8 cellular contexts compared by ENCODE assay signal in the genomic region with DNA sequence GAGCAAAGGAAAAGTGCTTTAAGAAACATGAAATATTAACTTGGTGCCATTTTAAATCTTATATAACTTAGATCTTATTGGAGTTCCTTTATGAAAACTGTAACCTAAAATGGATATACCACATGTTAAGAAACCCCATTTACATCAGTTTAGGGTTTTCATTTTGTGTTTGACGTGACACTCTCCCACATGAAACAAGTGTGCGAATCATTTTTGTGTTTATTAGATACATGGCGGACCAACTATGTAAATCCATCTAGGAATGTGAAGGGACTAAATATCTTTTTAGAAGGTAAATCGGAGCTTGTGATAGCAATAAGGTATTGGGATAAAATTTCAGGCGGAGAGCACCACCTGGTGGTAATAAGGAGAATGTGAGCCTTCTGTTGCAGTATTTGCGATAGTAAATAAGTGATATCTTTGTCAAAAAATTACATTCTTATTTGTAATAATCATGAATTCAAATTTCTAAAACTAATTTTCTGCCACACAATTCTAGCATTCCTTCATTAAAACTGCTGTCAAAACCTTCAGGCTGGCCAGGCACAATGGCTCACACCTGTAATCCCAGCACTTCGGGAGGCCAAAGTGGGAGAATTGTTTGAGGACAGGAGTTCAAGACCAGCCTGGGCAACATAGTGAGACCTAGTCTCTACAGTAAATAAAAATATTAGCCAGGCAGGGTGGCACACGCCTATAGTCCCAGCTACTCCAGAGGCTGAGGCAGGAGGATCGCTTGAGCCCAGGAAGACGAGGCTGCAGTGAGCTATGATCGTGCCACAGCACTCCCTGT. TPM values are rescaled to one million over a fixed set of nuclear protein-coding genes. Genes with fewer than 3 reads are reported as not detected.
DNase-seq lines count a peak whose midpoint lies in the region; ATAC-seq lines count a peak whose summit lies in the region.

No MANE protein-coding gene starts in this region.

- H3K9me3 ChIP-seq in CD8-positive, alpha-beta memory T cell (ENCODE audit: low read length), result no peaks in the 10 kb centered on the region

- DNase-seq in CD8-positive, alpha-beta memory T cell, result peak in 2 of 5 donors; percentile 68 to 83
- DNase-seq in H4 (ENCODE audit: low spot score) (peak; percentile 42), NCI-H526 (lab: John Stamatoyannopoulos, UW) (peak; percentile 32 to 81), globus pallidus (ENCODE audit: low spot score) (peak; percentile 76), sciatic nerve (ENCODE audit: low spot score) (no peak), HPDE6-E6E7 (ENCODE audit: extremely low spot score) (no peak), putamen (ENCODE audit: low spot score) (no peak)

- H3K4me3 ChIP-seq in CD8-positive, alpha-beta memory T cell (ENCODE audit: low read length), result no peak overlapping the region

- ATAC-seq in sciatic nerve, result peak; percentile 74

- CTCF ChIA-PET in CD8-positive, alpha-beta memory T cell (lab: Charles Lee), result interaction anchor here (0.7 to 3.9 kb wide), 22 partner anchors 11 to 261 kb away, joined by 3 to 44 read pairs (median 6); a partner anchor contains a TSS

- peak overlapping the region; percentile 0 to 73 (median 64) for H3K4me3 Mint-ChIP-seq in CD8-positive, alpha-beta memory T cell
- H3K4me3 Mint-ChIP-seq in activated naive CD4-positive, alpha-beta T cell treated with anti-CD3 and anti-CD28 coated beads, Interleukin-2, amount 50 U/mL, for 24 hours, result peak overlapping the region; percentile 65

- H3K4me1 ChIP-seq in CD8-positive, alpha-beta memory T cell (ENCODE audit: insufficient read depth, low read length), result peaks cover 56% of the 10 kb centered on the region

- H3K9me3 Mint-ChIP-seq in CD8-positive, alpha-beta memory T cell, result no peaks in the 10 kb centered on the region
- no peaks in the 10 kb centered on the region for H3K9me3 Mint-ChIP-seq in activated naive CD4-positive, alpha-beta T cell treated with anti-CD3 and anti-CD28 coated beads, Interleukin-2, amount 50 U/mL, for 24 hours

- peaks cover 0 to 3% of the 10 kb centered on the region in 2 donors for H3K27me3 Mint-ChIP-seq in CD8-positive, alpha-beta memory T cell
- no peaks in the 10 kb centered on the region for H3K27me3 Mint-ChIP-seq in activated naive CD4-positive, alpha-beta T cell treated with anti-CD3 and anti-CD28 coated beads, Interleukin-2, amount 50 U/mL, for 24 hours

- peaks cover 24% of the 10 kb centered on the region for H3K36me3 ChIP-seq in CD8-positive, alpha-beta memory T cell (ENCODE audit: insufficient read depth, low read length)

- POLR2A ChIA-PET in CD8-positive, alpha-beta memory T cell (lab: Charles Lee), result interaction anchor here (0.6 to 1.9 kb wide), 5 partner anchors 19 to 401 kb away, joined by 3 to 8 read pairs (median 5); a partner anchor contains a TSS

- intact Hi-C loops in sciatic nerve (cut with DNase I), result no loop called here

- peaks cover 0 to 48% (median 16%) of the 10 kb centered on the region in 3 donors for H3K36me3 Mint-ChIP-seq in CD8-positive, alpha-beta memory T cell
- H3K36me3 Mint-ChIP-seq in activated naive CD4-positive, alpha-beta T cell treated with anti-CD3 and anti-CD28 coated beads, Interleukin-2, amount 50 U/mL, for 24 hours, result peaks cover 18% of the 10 kb centered on the region

- H3K4me1 Mint-ChIP-seq in CD8-positive, alpha-beta memory T cell, result peaks cover 53 to 84% (median 83%) of the 10 kb centered on the region in 3 donors
- peaks cover 82% of the 10 kb centered on the region for H3K4me1 Mint-ChIP-seq in activated naive CD4-positive, alpha-beta T cell treated with anti-CD3 and anti-CD28 coated beads, Interleukin-2, amount 50 U/mL, for 24 hours

- H3K27ac Mint-ChIP-seq in CD8-positive, alpha-beta memory T cell, result peak overlapping the region; percentile 50 to 99 (median 96)
- H3K27ac Mint-ChIP-seq in activated naive CD4-positive, alpha-beta T cell treated with anti-CD3 and anti-CD28 coated beads, Interleukin-2, amount 50 U/mL, for 24 hours, result peak overlapping the region; percentile 92

- no peak overlapping the region for H3K27ac ChIP-seq in CD8-positive, alpha-beta memory T cell (ENCODE audit: low read depth, low read length)

- H3K27me3 ChIP-seq in CD8-positive, alpha-beta memory T cell (ENCODE audit: insufficient read depth, low read length, poor library complexity, severe bottlenecking), result no peaks in the 10 kb centered on the region

RNA-seq across cellular contexts. Expression of a gene that starts 31.3 kb away (rescaled TPM):
- 100 to 1,000 TPM; 144 to 146 TPM for total RNA-seq in CD8-positive, alpha-beta memory T cell
- polyA plus RNA-seq in CD8-positive, alpha-beta memory T cell, result 340 TPM
- 23.1 and 24.1 TPM in 2 replicates for total RNA-seq in H4 (2014; rRNA removed; shearing (Covaris generic))
- total RNA-seq in sciatic nerve, result 24.0 TPM

RNA-seq across cellular contexts. Expression of a gene that starts 45.4 kb away (rescaled TPM):
- 1 to 10 TPM; 5.6 to 5.9 TPM for total RNA-seq in CD8-positive, alpha-beta memory T cell
- polyA plus RNA-seq in CD8-positive, alpha-beta memory T cell, result 2.3 TPM
- 3.5 and 5.2 TPM in 2 replicates for total RNA-seq in H4 (2014; rRNA removed; shearing (Covaris generic))
- total RNA-seq in sciatic nerve, result 1.6 TPM

Comparison
In these comparisons a context has a peak if more than half of its experiments do, and no peak if none do; other contexts are left out.
1. DNase-seq: peak in H4 (single experiment), NCI-H526 (2 of 2) and globus pallidus (single experiment); none in sciatic nerve (single experiment), HPDE6-E6E7 (single experiment) and putamen (single experiment).